ENCODE assay signal across 26 cellular contexts in genomic region chr12:13937735-13938134, GRCh38. TPM values are rescaled to one million over a fixed set of nuclear protein-coding genes. Genes with fewer than 3 reads are reported as not detected.
"Had no signal": no experiment of that assay in that cellular context is flagged by ENCODE, and none has a peak within 500 bp of the region (broad histone marks: within the 10 kb centered on the region; RNA-seq: fewer than 3 reads in every experiment).

No MANE protein-coding gene starts in this region.

- H3K9me3 Mint-ChIP-seq: activated CD4-positive, alpha-beta T cell treated with anti-CD3 and anti-CD28 coated beads, Interleukin-2, amount 10 ng/mL, durations not matched to agents 24 days and 14 days; activated T-helper 1 cell treated with anti-CD3 and anti-CD28 coated beads, Interleukin-12 subunit alpha, Interleukin-12 subunit beta, Interleukin-2, Interleukin-4 antibody, amounts not matched to agents 30 ng/mL and 10 ng/mL and 1 ng/mL, durations not matched to agents 14 hours and 24 hours and 36 hours; T-helper 1 cell treated with Interleukin-12 subunit alpha and Interleukin-12 subunit beta and Interleukin-4 antibody, amounts not matched to agents 30 μg/mL and 1 μg/mL, for 36 hours had no signal

- H3K4me1 Mint-ChIP-seq: activated CD4-positive, alpha-beta T cell treated with anti-CD3 and anti-CD28 coated beads, Interleukin-2, amount 10 ng/mL, durations not matched to agents 24 days and 14 days; activated CD8-positive, alpha-beta memory T cell treated with anti-CD3 and anti-CD28 coated beads, Interleukin-2, amount 10 ng/mL, durations not matched to agents 7 days and 5 days had no signal

- H3K4me3 Mint-ChIP-seq: activated B cell treated with CpG ODN at 0.5 μM for 24 hours; activated CD4-positive, alpha-beta T cell treated with anti-CD3 and anti-CD28 coated beads, Interleukin-2, amount 10 ng/mL, durations not matched to agents 24 days and 14 days; activated CD8-positive, alpha-beta memory T cell treated with anti-CD3 and anti-CD28 coated beads, Interleukin-2, amount 10 ng/mL, durations not matched to agents 7 days and 5 days; activated naive CD4-positive, alpha-beta T cell treated with anti-CD3 and anti-CD28 coated beads for 36 hours; activated naive CD8-positive, alpha-beta T cell treated with anti-CD3 and anti-CD28 coated beads for 36 hours; activated T-cell treated with anti-CD3 and anti-CD28 coated beads, Interleukin-2, amount 50 U/mL, for 24 hours; activated T-helper 1 cell treated with anti-CD3 and anti-CD28 coated beads, Interleukin-12 subunit alpha, Interleukin-12 subunit beta, Interleukin-2, Interleukin-4 antibody, amounts not matched to agents 30 ng/mL and 10 ng/mL and 1 ng/mL, durations not matched to agents 14 hours and 24 hours and 36 hours; T-helper 1 cell treated with Interleukin-12 subunit alpha and Interleukin-12 subunit beta and Interleukin-4 antibody, amounts not matched to agents 30 μg/mL and 1 μg/mL, for 36 hours had no signal

- ATAC-seq: activated CD8-positive, alpha-beta memory T cell treated with anti-CD3 and anti-CD28 coated beads, Interleukin-2, amount 10 ng/mL, durations not matched to agents 7 days and 5 days; SK-N-SH treated with all-trans-retinoic acid at 6 μM for 48 hours had no signal

- DNase-seq: activated B cell treated with CpG ODN at 0.5 μM for 24 hours; activated CD4-positive, alpha-beta T cell treated with anti-CD3 and anti-CD28 coated beads for 1 hour; activated CD4-positive, alpha-beta T cell treated with anti-CD3 and anti-CD28 coated beads, Interleukin-2, amount 10 ng/mL, durations not matched to agents 24 days and 14 days; activated CD4-positive, alpha-beta T cell treated with anti-CD3 and anti-CD28 coated beads, Interleukin-2, amount 50 U/mL, for 48 hours; activated CD8-positive, alpha-beta memory T cell treated with anti-CD3 and anti-CD28 coated beads, Interleukin-2, amount 10 ng/mL, durations not matched to agents 7 days and 5 days; activated effector memory CD4-positive, alpha-beta T cell treated with anti-CD3 and anti-CD28 coated beads, Interleukin-2, amount 50 U/mL, for 16 hours; activated naive CD4-positive, alpha-beta T cell treated with anti-CD3 and anti-CD28 coated beads for 36 hours; activated naive CD8-positive, alpha-beta T cell treated with anti-CD3 and anti-CD28 coated beads for 36 hours; activated T-cell treated with anti-CD3 and anti-CD28 coated beads, Interleukin-2, amount 50 U/mL, for 24 hours; brain microvascular endothelial cell; MM.1S; NCI-H1105; NCI-H1436; NCI-H1694 treated with DMSO at 0.1 percent for 48 hours; NCI-H2029 treated with DMSO at 0.1 percent for 48 hours; NCI-H345; NCI-H510A; NCI-H526 treated with DMSO at 0.1 percent for 48 hours; NK-92 treated with Interleukin-12 subunit alpha and Interleukin-12 subunit beta, amount 100 ng/mL, for 24 hours; Peyer's patch; Right ventricle myocardium superior; SJCRH30 had no signal

- H3K27ac Mint-ChIP-seq: activated B cell treated with CpG ODN at 0.5 μM for 24 hours; activated CD4-positive, alpha-beta T cell treated with anti-CD3 and anti-CD28 coated beads, Interleukin-2, amount 10 ng/mL, durations not matched to agents 24 days and 14 days; activated CD8-positive, alpha-beta memory T cell treated with anti-CD3 and anti-CD28 coated beads, Interleukin-2, amount 10 ng/mL, durations not matched to agents 7 days and 5 days; activated naive CD4-positive, alpha-beta T cell treated with anti-CD3 and anti-CD28 coated beads for 36 hours; activated naive CD8-positive, alpha-beta T cell treated with anti-CD3 and anti-CD28 coated beads for 36 hours; activated T-cell treated with anti-CD3 and anti-CD28 coated beads, Interleukin-2, amount 50 U/mL, for 24 hours; activated T-helper 1 cell treated with anti-CD3 and anti-CD28 coated beads, Interleukin-12 subunit alpha, Interleukin-12 subunit beta, Interleukin-2, Interleukin-4 antibody, amounts not matched to agents 30 ng/mL and 10 ng/mL and 1 ng/mL, durations not matched to agents 14 hours and 24 hours and 36 hours; T-helper 1 cell treated with Interleukin-12 subunit alpha and Interleukin-12 subunit beta and Interleukin-4 antibody, amounts not matched to agents 30 μg/mL and 1 μg/mL, for 36 hours had no signal

- H3K36me3 Mint-ChIP-seq: activated CD8-positive, alpha-beta memory T cell treated with anti-CD3 and anti-CD28 coated beads, Interleukin-2, amount 10 ng/mL, durations not matched to agents 7 days and 5 days; activated naive CD8-positive, alpha-beta T cell treated with anti-CD3 and anti-CD28 coated beads for 36 hours had no signal

RNA-seq across cellular contexts. Expression of gene GRIN2B, which starts 43.7 kb away (rescaled TPM):
- total RNA-seq: activated CD4-positive, alpha-beta T cell treated with anti-CD3 and anti-CD28 coated beads, Interleukin-2, amount 10 ng/mL, durations not matched to agents 24 days and 14 days; activated CD8-positive, alpha-beta memory T cell treated with anti-CD3 and anti-CD28 coated beads, Interleukin-2, amount 10 ng/mL, durations not matched to agents 7 days and 5 days; activated naive CD4-positive, alpha-beta T cell treated with anti-CD3 and anti-CD28 coated beads for 36 hours; activated naive CD8-positive, alpha-beta T cell treated with anti-CD3 and anti-CD28 coated beads for 36 hours; activated T-helper 1 cell treated with anti-CD3 and anti-CD28 coated beads, Interleukin-12 subunit alpha, Interleukin-12 subunit beta, Interleukin-2, Interleukin-4 antibody, amounts not matched to agents 30 ng/mL and 10 ng/mL and 1 ng/mL, durations not matched to agents 14 hours and 24 hours and 36 hours had no signal
- polyA plus RNA-seq: cardiac muscle cell had no signal
